In genomic region chr2:128388414-128389032, GRCh38 we compare ENCODE assay signal across 20 cellular contexts.
DNase-seq lines count a peak whose midpoint lies in the region; ATAC-seq and TF ChIP-seq lines count a peak whose summit lies in the region.
"Had no signal": no experiment of that assay in that cellular context is flagged by ENCODE, and none has a peak within 500 bp of the region (broad histone marks: within the 10 kb centered on the region; RNA-seq: fewer than 3 reads in every experiment).

No MANE protein-coding gene starts in this region.

- H3F3A ChIP-seq in GM23248 (ENCODE audit: insufficient read depth) = peaks cover 9% of the 10 kb centered on the region; the same call in 1 of the 2 replicates
- no peaks in the 10 kb centered on the region for H3F3A ChIP-seq in smooth muscle cell (ENCODE audit: low read depth)

- H2AFZ ChIP-seq in GM23248 (no peak overlapping the region), smooth muscle cell (ENCODE audit: low read depth) (no peak overlapping the region)

- ATAC-seq in HG03095 (IDR thresholded peaks at IDR 0.05; ENCODE audit: unreplicated experiment) = no peak
- no peak for ATAC-seq in HG03097 (IDR thresholded peaks at IDR 0.05; ENCODE audit: low FRiP score, unreplicated experiment)
- ATAC-seq: body of pancreas, SK-N-SH treated with all-trans-retinoic acid at 6 μM for 48 hours had no signal

- H3K9ac ChIP-seq in GM23248 = no peak overlapping the region
- H3K9ac ChIP-seq in smooth muscle cell (ENCODE audit: low read depth) = no peak overlapping the region

- H3K4me1 ChIP-seq in GM23248 (ENCODE audit: insufficient read depth) = peaks cover 27% of the 10 kb centered on the region
- H3K4me1 ChIP-seq in smooth muscle cell (ENCODE audit: low read depth) = no peaks in the 10 kb centered on the region
- H3K4me1 ChIP-seq: body of pancreas, Peyer's patch, right lobe of liver had no signal

- no peaks in the 10 kb centered on the region for H3K27me3 ChIP-seq in GM23248 (replicated peaks; ENCODE audit: insufficient read depth)
- H3K27me3 ChIP-seq in smooth muscle cell (ENCODE audit: low read depth) = no peaks in the 10 kb centered on the region
- H3K27me3 ChIP-seq: body of pancreas, Peyer's patch, right lobe of liver had no signal

- no peaks in the 10 kb centered on the region for H3K9me2 ChIP-seq in GM23248 (ENCODE audit: insufficient read depth)

- WGBS in GM23248 (ENCODE audit: low coverage in 1 of 2, low lambda C conversion rate in 2 of 2, missing lambda C conversion rate in 2 of 2), 2 experiments = 53 to 61% methylated on average over 10 of the region's 10 CpGs
- WGBS in smooth muscle cell (ENCODE audit: low lambda C conversion rate) = 76% methylated on average over 10 of the region's 10 CpGs

- in situ Hi-C loops in GM23248 (cut with MboI) = no loop called here

- H3K4me3 ChIP-seq in GM23248 = no peak overlapping the region
- no peak overlapping the region for H3K4me3 ChIP-seq in smooth muscle cell
- H3K4me3 ChIP-seq: body of pancreas, Peyer's patch, right lobe of liver had no signal

- TF ChIP-seq CTCF in smooth muscle cell (IDR thresholded peaks at IDR 0.05; ENCODE audit: borderline replicate concordance, insufficient read depth, poor library complexity, severe bottlenecking) = no peak

- no peaks in the 10 kb centered on the region for H4K20me1 ChIP-seq in GM23248 (ENCODE audit: insufficient read depth)
- no peaks in the 10 kb centered on the region for H4K20me1 ChIP-seq in smooth muscle cell (ENCODE audit: low read depth)

- DNase-seq in GM23248 = peak; percentile 37
- DNase-seq in RPMI8226 = peak; percentile 95
- DNase-seq in iris pigment epithelial cell (ENCODE audit: low read depth) = peak; percentile 39
- no peak for DNase-seq in smooth muscle cell (lab: John Stamatoyannopoulos, UW; ENCODE audit: unreplicated experiment)
- no peak for DNase-seq in Kasumi-1 (lab: John Stamatoyannopoulos, UW)
- no peak for DNase-seq in NCI-H1105 (lab: John Stamatoyannopoulos, UW)
- DNase-seq: activated CD4-positive, alpha-beta T cell treated with anti-CD3 and anti-CD28 coated beads for 1 hour; activated naive CD4-positive, alpha-beta T cell treated with Interleukin-2 at 50 U/mL for 16 hours; GDM1; kidney; NCI-H1092 treated with DMSO at 0.1 percent for 48 hours; NCI-H748 treated with DMSO at 0.1 percent for 48 hours; stimulated activated CD4-positive, alpha-beta T cell treated with anti-CD3 and anti-CD28 coated beads, Interleukin-2, amount 100 ng/mL, for 48 hours; T1000 had no signal

- H3K9me3 ChIP-seq in GM23248 (ENCODE audit: low read depth) (no peaks in the 10 kb centered on the region), smooth muscle cell (replicated peaks; ENCODE audit: low read depth) (no peaks in the 10 kb centered on the region)
- H3K9me3 ChIP-seq: body of pancreas, Peyer's patch, right lobe of liver had no signal

- H3K27ac ChIP-seq in GM23248 (no peak overlapping the region), smooth muscle cell (ENCODE audit: low read depth) (no peak overlapping the region)
- H3K27ac ChIP-seq: body of pancreas, Peyer's patch, right lobe of liver had no signal

- H3K79me2 ChIP-seq in GM23248 (ENCODE audit: insufficient read depth) (no peaks in the 10 kb centered on the region), smooth muscle cell (ENCODE audit: low read depth) (no peaks in the 10 kb centered on the region)

- H3K36me3 ChIP-seq in GM23248 (ENCODE audit: low read depth) = no peaks in the 10 kb centered on the region
- no peaks in the 10 kb centered on the region for H3K36me3 ChIP-seq in smooth muscle cell (ENCODE audit: low read depth)
- H3K36me3 ChIP-seq: Peyer's patch, right lobe of liver had no signal

- H3K4me2 ChIP-seq in GM23248 (ENCODE audit: unreplicated experiment) = no peak overlapping the region
- peak overlapping the region; percentile 6 for H3K4me2 ChIP-seq in smooth muscle cell

Comparison
In these comparisons a context has a peak if more than half of its experiments do, and no peak if none do; other contexts are left out.
1. DNase-seq: peak in GM23248 (single experiment), RPMI8226 (single experiment) and iris pigment epithelial cell (single experiment); none in smooth muscle cell (single experiment), Kasumi-1 (0 of 2) and NCI-H1105 (single experiment).